ENCODE assay signal across 8 cellular contexts in genomic region chr15:68055224-68055705, GRCh38. TPM values are rescaled to one million over a fixed set of nuclear protein-coding genes. Genes with fewer than 3 reads are reported as not detected.
DNase-seq lines count a peak whose midpoint lies in the region; ATAC-seq lines count a peak whose summit lies in the region.

No MANE protein-coding gene starts in this region.

- H3K27ac ChIP-seq in ectodermal cell (ENCODE audit: insufficient read depth, low read depth, low read length, poor library complexity, severe bottlenecking) (peak overlapping the region; percentile 90), mesodermal cell (ENCODE audit: low read depth, low read length, severe bottlenecking) (peak overlapping the region; percentile 90)

- H3K36me3 ChIP-seq in ectodermal cell (ENCODE audit: control insufficient read depth, insufficient read depth, low read length) (no peaks in the 10 kb centered on the region), mesodermal cell (ENCODE audit: control insufficient read depth, insufficient read depth, low read length) (peaks cover 7% of the 10 kb centered on the region)

- peak overlapping the region; percentile 76 for H3K4me3 ChIP-seq in ectodermal cell (ENCODE audit: insufficient read depth, low read depth, low read length)
- H3K4me3 ChIP-seq in mesodermal cell (ENCODE audit: extremely low read depth, insufficient read depth, low read length, poor library complexity, severe bottlenecking), result peak overlapping the region; percentile 90

- peaks cover 25% of the 10 kb centered on the region for H3K4me1 ChIP-seq in ectodermal cell (ENCODE audit: control insufficient read depth, insufficient read depth, low read length)
- no peaks in the 10 kb centered on the region for H3K4me1 ChIP-seq in mesodermal cell (ENCODE audit: control insufficient read depth, insufficient read depth, low read length, poor library complexity, severe bottlenecking)

- peak; percentile 67 for DNase-seq in EL
- DNase-seq in H4 (ENCODE audit: low spot score), result peak; percentile 39
- DNase-seq in NCI-H2081 treated with DMSO at 0.1 percent for 48 hours (lab: John Stamatoyannopoulos, UW), result peak; percentile 11
- peak; percentile 49 for DNase-seq in activated CD4-positive, alpha-beta T cell treated with anti-CD3 and anti-CD28 coated beads, Interleukin-2, amount 50 U/mL, for 1 hour
- peak; percentile 39 to 62 for DNase-seq in stimulated activated CD8-positive, alpha-beta memory T cell treated with anti-CD3 and anti-CD28 coated beads, Interleukin-15, amount 100 ng/mL, for 48 hours (ENCODE audit: low read depth in 2 of 2)

- no peaks in the 10 kb centered on the region for H3K27me3 ChIP-seq in ectodermal cell (ENCODE audit: control insufficient read depth, insufficient read depth, low read length, poor library complexity, severe bottlenecking)

- no peak for ATAC-seq in HG03039 (IDR thresholded peaks at IDR 0.05; ENCODE audit: unreplicated experiment)

- 1 to 2% methylated on average over 14 to 15 of the region's 15 CpGs for WGBS in ectodermal cell, 2 experiments
- 0 to 2% methylated on average over 8 to 11 of the region's 15 CpGs for WGBS in mesodermal cell (ENCODE audit: insufficient coverage in 2 of 2), 2 experiments

- H3K9me3 ChIP-seq in ectodermal cell (ENCODE audit: control insufficient read depth, low read length) (no peaks in the 10 kb centered on the region), mesodermal cell (ENCODE audit: control insufficient read depth, low read length) (no peaks in the 10 kb centered on the region)

RNA-seq across cellular contexts. Expression of gene PIAS1, which starts 1.1 kb away (rescaled TPM):
- 13.3 and 15.8 TPM in 2 replicates for total RNA-seq in H4 (2014; rRNA removed; shearing (Covaris generic))
- 48.3 TPM for polyA plus RNA-seq in ectodermal cell (2013, experiment 1 of 4)
- polyA plus RNA-seq in ectodermal cell (2013, experiment 2 of 4), result 55.3 TPM
- polyA plus RNA-seq in ectodermal cell (2013, experiment 3 of 4), result 41.5 TPM
- polyA plus RNA-seq in ectodermal cell (2013, experiment 4 of 4), result 44.8 TPM
- polyA plus RNA-seq in mesodermal cell (2013, experiment 1 of 2), result 38.2 TPM
- polyA plus RNA-seq in mesodermal cell (2013, experiment 2 of 2), result 34.7 TPM

Comparison
In these comparisons a context has a peak if more than half of its experiments do, and no peak if none do; other contexts are left out.
1. DNase-seq: peak in every context shown above with its lines; median percentile 67 in EL; 50 in stimulated activated CD8-positive, alpha-beta memory T cell treated with anti-CD3 and anti-CD28 coated beads, Interleukin-15, amount 100 ng/mL, for 48 hours; 49 in activated CD4-positive, alpha-beta T cell treated with anti-CD3 and anti-CD28 coated beads, Interleukin-2, amount 50 U/mL, for 1 hour; 39 in H4; 11 in NCI-H2081 treated with DMSO at 0.1 percent for 48 hours.